Comparison of ENCODE assay signal across 11 cellular contexts in the genomic region with DNA sequence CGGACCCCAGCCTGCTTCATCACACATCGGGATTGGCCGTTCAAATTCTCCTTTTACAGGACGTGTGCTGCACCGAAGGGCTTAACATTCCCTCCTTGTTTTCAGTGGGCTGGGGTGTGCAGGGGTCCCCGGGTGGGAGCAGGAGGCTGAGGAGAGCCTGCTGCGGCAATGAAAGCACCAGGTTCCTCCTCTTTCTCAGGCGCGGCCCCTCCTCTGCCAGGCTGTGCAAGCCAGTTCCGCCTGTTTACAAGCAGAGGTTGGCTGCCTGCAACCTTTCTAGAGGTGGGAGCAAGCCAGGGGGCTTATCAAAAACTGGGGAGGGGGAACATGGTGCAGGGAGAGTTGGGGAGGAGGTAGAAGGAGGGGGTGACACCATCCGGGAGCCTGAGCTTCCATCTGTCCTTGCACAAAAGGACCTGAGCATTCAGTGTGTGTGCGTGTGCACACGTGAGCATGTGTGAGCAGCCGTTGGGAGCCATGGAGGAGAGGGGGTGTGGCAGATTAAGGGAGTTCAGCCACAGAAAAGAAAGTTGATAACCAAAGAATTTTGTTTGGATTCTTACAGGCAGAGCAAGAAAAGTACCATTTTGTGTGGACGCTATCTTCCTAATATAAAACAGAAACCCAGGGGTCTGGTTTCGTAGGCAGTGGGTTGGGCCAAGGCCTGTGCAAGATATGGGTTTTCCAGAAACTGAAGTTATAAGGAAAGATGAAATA.
"Had no signal": no experiment of that assay in that cellular context is flagged by ENCODE, and none has a peak within 500 bp of the region (broad histone marks: within the 10 kb centered on the region; RNA-seq: fewer than 3 reads in every experiment).

No MANE protein-coding gene starts in this region.

- H3K27me3 ChIP-seq: dorsolateral prefrontal cortex, tibial artery had no signal

- H3K27ac Mint-ChIP-seq: activated naive CD4-positive, alpha-beta T cell treated with anti-CD3 and anti-CD28 coated beads for 36 hours; activated naive CD8-positive, alpha-beta T cell treated with anti-CD3 and anti-CD28 coated beads, Interleukin-2, amount 50 U/mL, for 24 hours; activated T-helper 17 cell treated with anti-CD3 and anti-CD28 coated beads, Interleukin-2, amount 50 U/mL, for 72 hours; natural killer cell treated with Interleukin-12 subunit alpha and Interleukin-12 subunit beta and Interleukin-15 and Interleukin-18, amount 100 ng/mL, for 72 hours; stimulated activated memory B cell treated with anti-CD40 and anti-IgM and Interleukin-4, amounts not matched to agents 10 μg/mL and 1 μg/mL and 100 μg/mL, for 72 hours; T-helper 17 cell had no signal

- H3K9me3 ChIP-seq: tibial artery, vagina had no signal

- H3K27me3 Mint-ChIP-seq: activated naive CD8-positive, alpha-beta T cell treated with anti-CD3 and anti-CD28 coated beads, Interleukin-2, amount 50 U/mL, for 24 hours had no signal

- H3K4me3 Mint-ChIP-seq: activated naive CD4-positive, alpha-beta T cell treated with anti-CD3 and anti-CD28 coated beads for 36 hours; activated naive CD8-positive, alpha-beta T cell treated with anti-CD3 and anti-CD28 coated beads, Interleukin-2, amount 50 U/mL, for 24 hours; activated T-helper 17 cell treated with anti-CD3 and anti-CD28 coated beads, Interleukin-2, amount 50 U/mL, for 72 hours; natural killer cell treated with Interleukin-12 subunit alpha and Interleukin-12 subunit beta and Interleukin-15 and Interleukin-18, amount 100 ng/mL, for 72 hours; stimulated activated memory B cell treated with anti-CD40 and anti-IgM and Interleukin-4, amounts not matched to agents 10 μg/mL and 1 μg/mL and 100 μg/mL, for 72 hours; T-helper 17 cell had no signal

- H3K27ac ChIP-seq: dorsolateral prefrontal cortex, tibial artery, vagina had no signal

- H3K9me3 Mint-ChIP-seq: activated naive CD4-positive, alpha-beta T cell treated with anti-CD3 and anti-CD28 coated beads for 36 hours; activated naive CD8-positive, alpha-beta T cell treated with anti-CD3 and anti-CD28 coated beads, Interleukin-2, amount 50 U/mL, for 24 hours; activated T-helper 17 cell treated with anti-CD3 and anti-CD28 coated beads, Interleukin-2, amount 50 U/mL, for 72 hours; natural killer cell treated with Interleukin-12 subunit alpha and Interleukin-12 subunit beta and Interleukin-15 and Interleukin-18, amount 100 ng/mL, for 72 hours; stimulated activated memory B cell treated with anti-CD40 and anti-IgM and Interleukin-4, amounts not matched to agents 10 μg/mL and 1 μg/mL and 100 μg/mL, for 72 hours had no signal

- H3K4me3 ChIP-seq: dorsolateral prefrontal cortex, tibial artery, vagina had no signal

- ATAC-seq: activated naive CD8-positive, alpha-beta T cell treated with anti-CD3 and anti-CD28 coated beads, Interleukin-2, amount 50 U/mL, for 24 hours; activated T-helper 17 cell treated with anti-CD3 and anti-CD28 coated beads, Interleukin-2, amount 50 U/mL, for 72 hours; natural killer cell treated with Interleukin-12 subunit alpha and Interleukin-12 subunit beta and Interleukin-15 and Interleukin-18, amount 100 ng/mL, for 72 hours; stimulated activated memory B cell treated with anti-CD40 and anti-IgM and Interleukin-4, amounts not matched to agents 10 μg/mL and 1 μg/mL and 100 μg/mL, for 72 hours; T-helper 17 cell had no signal

- DNase-seq: activated naive CD4-positive, alpha-beta T cell treated with anti-CD3 and anti-CD28 coated beads for 36 hours; activated naive CD8-positive, alpha-beta T cell treated with anti-CD3 and anti-CD28 coated beads, Interleukin-2, amount 50 U/mL, for 24 hours; dorsolateral prefrontal cortex; mesendoderm; stimulated activated CD4-positive, alpha-beta T cell treated with anti-CD3 and anti-CD28 coated beads, Interleukin-2, amount 100 ng/mL, for 48 hours; T-helper 17 cell; tibial artery had no signal

- H3K4me1 Mint-ChIP-seq: activated naive CD8-positive, alpha-beta T cell treated with anti-CD3 and anti-CD28 coated beads, Interleukin-2, amount 50 U/mL, for 24 hours; activated T-helper 17 cell treated with anti-CD3 and anti-CD28 coated beads, Interleukin-2, amount 50 U/mL, for 72 hours; stimulated activated memory B cell treated with anti-CD40 and anti-IgM and Interleukin-4, amounts not matched to agents 10 μg/mL and 1 μg/mL and 100 μg/mL, for 72 hours; T-helper 17 cell had no signal

- H3K4me1 ChIP-seq: vagina had no signal

- H3K36me3 ChIP-seq: tibial artery, vagina had no signal

- H3K36me3 Mint-ChIP-seq: natural killer cell treated with Interleukin-12 subunit alpha and Interleukin-12 subunit beta and Interleukin-15 and Interleukin-18, amount 100 ng/mL, for 72 hours; stimulated activated memory B cell treated with anti-CD40 and anti-IgM and Interleukin-4, amounts not matched to agents 10 μg/mL and 1 μg/mL and 100 μg/mL, for 72 hours had no signal
